8 cellular contexts compared by ENCODE assay signal in the genomic region with DNA sequence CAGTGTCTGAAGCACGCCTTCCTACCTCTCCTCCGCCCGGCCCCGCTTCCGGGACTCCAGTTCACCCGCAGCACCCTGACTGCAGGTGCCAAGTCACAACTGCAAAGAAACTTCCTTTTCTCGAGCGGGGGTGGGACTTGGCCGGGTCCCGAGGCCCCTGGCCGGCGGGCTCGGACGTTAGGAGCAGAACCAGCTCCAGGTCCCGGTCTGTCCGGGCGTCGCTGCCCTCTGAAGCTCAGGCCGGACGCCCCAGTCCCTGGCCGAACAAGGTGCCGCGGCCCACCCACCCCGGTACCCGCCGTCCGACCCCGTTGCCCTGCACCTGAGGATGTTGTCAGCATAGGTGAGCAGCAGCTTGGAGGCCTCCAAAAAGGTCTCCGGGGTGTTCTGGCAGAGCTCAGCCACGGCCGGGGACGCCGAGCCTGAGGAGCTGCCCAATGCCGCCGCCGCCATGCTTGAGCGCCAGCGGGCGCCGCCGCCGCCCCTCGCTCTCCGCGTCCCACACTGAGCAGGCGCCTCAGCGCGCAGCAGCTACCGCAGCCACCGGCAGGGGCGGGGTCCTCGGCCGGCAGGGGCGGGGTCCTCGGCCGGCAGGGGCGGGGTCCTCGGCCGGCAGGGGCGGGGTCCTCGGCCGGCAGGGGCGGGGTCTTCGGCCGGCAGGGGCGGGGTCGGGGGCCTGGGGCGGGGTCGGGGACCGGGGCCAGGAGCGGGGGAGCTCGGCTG. TPM values are rescaled to one million over a fixed set of nuclear protein-coding genes. Genes with fewer than 3 reads are reported as not detected.
DNase-seq lines count a peak whose midpoint lies in the region; ATAC-seq and TF ChIP-seq lines count a peak whose summit lies in the region.

A gene with protein sequence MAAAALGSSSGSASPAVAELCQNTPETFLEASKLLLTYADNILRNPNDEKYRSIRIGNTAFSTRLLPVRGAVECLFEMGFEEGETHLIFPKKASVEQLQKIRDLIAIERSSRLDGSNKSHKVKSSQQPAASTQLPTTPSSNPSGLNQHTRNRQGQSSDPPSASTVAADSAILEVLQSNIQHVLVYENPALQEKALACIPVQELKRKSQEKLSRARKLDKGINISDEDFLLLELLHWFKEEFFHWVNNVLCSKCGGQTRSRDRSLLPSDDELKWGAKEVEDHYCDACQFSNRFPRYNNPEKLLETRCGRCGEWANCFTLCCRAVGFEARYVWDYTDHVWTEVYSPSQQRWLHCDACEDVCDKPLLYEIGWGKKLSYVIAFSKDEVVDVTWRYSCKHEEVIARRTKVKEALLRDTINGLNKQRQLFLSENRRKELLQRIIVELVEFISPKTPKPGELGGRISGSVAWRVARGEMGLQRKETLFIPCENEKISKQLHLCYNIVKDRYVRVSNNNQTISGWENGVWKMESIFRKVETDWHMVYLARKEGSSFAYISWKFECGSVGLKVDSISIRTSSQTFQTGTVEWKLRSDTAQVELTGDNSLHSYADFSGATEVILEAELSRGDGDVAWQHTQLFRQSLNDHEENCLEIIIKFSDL (minus strand): TSS at position 506 of the 723 bp plus-strand sequence. CDS start 53 bp downstream, at position 453.

- TF ChIP-seq CTCF in dorsolateral prefrontal cortex (IDR thresholded peaks at IDR 0.05 in 54 of 56, conservative IDR thresholded peaks at IDR 0.05 in 2 of 56; ENCODE audit: low read depth in 1 of 56, partially characterized antibody in 56 of 56): peak in 27 of 56 donors; percentile 8 to 50 (median 31)
- no peak for TF ChIP-seq CTCF in lower leg skin (IDR thresholded peaks at IDR 0.05)

- peak; percentile 84 to 85 for DNase-seq in AML-193 (lab: John Stamatoyannopoulos, UW)
- peak; percentile 5 for DNase-seq in NCI-H748 treated with DMSO at 0.1 percent for 48 hours (lab: John Stamatoyannopoulos, UW)
- peak; percentile 79 to 82 for DNase-seq in activated CD4-positive, alpha-beta T cell treated with anti-CD3 and anti-CD28 coated beads, Interleukin-2, amount 50 U/mL, for 48 hours
- peak; percentile 64 to 93 (median 80) for DNase-seq in dorsolateral prefrontal cortex
- DNase-seq in lower leg skin (ENCODE audit: low spot score in 2 of 2): peak; percentile 70 to 96
- peak; percentile 81 to 82 for DNase-seq in stimulated activated CD4-positive, alpha-beta T cell treated with anti-CD3 and anti-CD28 coated beads, Interleukin-4, amount 100 ng/mL, for 4 hours

- H3K27ac ChIP-seq in dorsolateral prefrontal cortex: peak within 1 kb of the TSS; percentile 24 to 93 (median 82)

- intact Hi-C loops in dorsolateral prefrontal cortex (cut with DNase I): loop anchor here (2.0 to 5.0 kb wide), 3 partner anchors 118 to 136 kb away; a partner anchor contains a TSS
- intact Hi-C loops in lower leg skin (cut with DNase I; ENCODE audit: low total_unique reads): no loop called here

- no peak for TF ChIP-seq POLR2A in lower leg skin (IDR thresholded peaks at IDR 0.05)

- no peaks in the 10 kb centered on the region for H3K27me3 ChIP-seq in dorsolateral prefrontal cortex

- ATAC-seq in GM19035 (IDR thresholded peaks at IDR 0.05; ENCODE audit: unreplicated experiment): peak; percentile 73
- ATAC-seq in HG03280 (IDR thresholded peaks at IDR 0.05; ENCODE audit: unreplicated experiment): peak; percentile 75

- 0 to 1% methylated on average over 17 to 25 of the region's 72 CpGs for WGBS in lower leg skin, 2 donors

- H3K4me3 ChIP-seq in dorsolateral prefrontal cortex (peak within 1 kb of the TSS; percentile 67 to 98 (median 92)), lower leg skin (ENCODE audit: low read depth, poor library complexity, severe bottlenecking) (peak within 1 kb of the TSS; percentile 79)

RNA-seq across cellular contexts. Expression of the gene that starts here (rescaled TPM):
- total RNA-seq in dorsolateral prefrontal cortex (10 to 100 TPM; 25.1 to 68.9 (median 36.2) TPM), lower leg skin (10 to 100 TPM; 10.2 to 21.1 (median 17.0) TPM)

Comparison
In these comparisons a context has a peak if more than half of its experiments do, and no peak if none do; other contexts are left out.
1. Peak in every context shown above with its lines: DNase-seq, ATAC-seq, H3K4me3 ChIP-seq and H3K27ac ChIP-seq.
2. DNase-seq: peak in every context shown above with its lines; median percentile 84 in AML-193; 83 in lower leg skin; 82 in stimulated activated CD4-positive, alpha-beta T cell treated with anti-CD3 and anti-CD28 coated beads, Interleukin-4, amount 100 ng/mL, for 4 hours; 80 in activated CD4-positive, alpha-beta T cell treated with anti-CD3 and anti-CD28 coated beads, Interleukin-2, amount 50 U/mL, for 48 hours; 80 in dorsolateral prefrontal cortex; 5 in NCI-H748 treated with DMSO at 0.1 percent for 48 hours.